Comparison of ENCODE assay signal across 8 cellular contexts in genomic region chr13:50387124-50387581, GRCh38.
DNase-seq lines count a peak whose midpoint lies in the region; ATAC-seq, FAIRE-seq and TF ChIP-seq lines count a peak whose summit lies in the region.

No MANE protein-coding gene starts in this region.

- TF ChIP-seq EP300 in HepG2 (IDR thresholded peaks at IDR 0.05; ENCODE audit: low read depth in 2 of 2, low read length in 2 of 2) = no peak
- TF ChIP-seq EP300 in HepG2 (CRISPR knock-in tag; IDR thresholded peaks at IDR 0.05; ENCODE audit: borderline replicate concordance) = no peak

- in situ Hi-C loops in HepG2 (cut with HindIII; ENCODE audit: extremely low pct_ligation_motif_present, low pct_unique_long_range_greater_than_20kb) = no loop called here

- H3K9me3 ChIP-seq in HUES48 (ENCODE audit: control insufficient read depth, insufficient read depth, low read length) (peaks cover under 1% of the 10 kb centered on the region; the same call in 1 of the 2 replicates), Peyer's patch (no peaks in the 10 kb centered on the region), HepG2 (ENCODE audit: low read length) (no peaks in the 10 kb centered on the region)

- H3K4me1 Mint-ChIP-seq in stimulated activated naive CD8-positive, alpha-beta T cell treated with anti-CD3 and anti-CD28 coated beads, Interleukin-15, amount 100 ng/mL, for 72 hours = peaks cover 6% of the 10 kb centered on the region

- TF ChIP-seq RAD21 in HepG2 (CRISPR knock-in tag; IDR thresholded peaks at IDR 0.05) = peak; percentile 36; the same call in 1 of the 2 replicates

- no peak overlapping the region for H3K4me2 ChIP-seq in HepG2 (ENCODE audit: low read depth, low read length)

- H3K4me1 ChIP-seq in HUES48 (ENCODE audit: control insufficient read depth, insufficient read depth, low read length) = peaks cover 45% of the 10 kb centered on the region
- H3K4me1 ChIP-seq in Peyer's patch = no peaks in the 10 kb centered on the region
- H3K4me1 ChIP-seq in HepG2 (ENCODE audit: insufficient read depth, low read length) = peaks cover 27% of the 10 kb centered on the region

- CTCF ChIA-PET in HepG2 (lab: Yijun Ruan, JAX; ENCODE audit: low intra/inter-chr PET ratio, low total read pairs) = no interaction called here

- FAIRE-seq in HepG2 (lab: Jason Lieb, UNC) = no peak
- no peak for FAIRE-seq in GM12891 (lab: Jason Lieb, UNC)

- H3K9ac ChIP-seq in HUES48 (ENCODE audit: low read depth, low read length) (no peak overlapping the region), HepG2 (ENCODE audit: insufficient read depth, low read depth, low read length) (no peak overlapping the region)

- no peak overlapping the region for H3K4me3 ChIP-seq in HUES48 (ENCODE audit: low read depth, low read length)
- H3K4me3 ChIP-seq in Peyer's patch = no peak overlapping the region
- no peak overlapping the region for H3K4me3 ChIP-seq in choroid plexus epithelial cell (ENCODE audit: low read depth, low read length)
- no peak overlapping the region for H3K4me3 ChIP-seq in HepG2 (replicated peaks in 1 of 3; ENCODE audit: insufficient read depth in 1 of 3, low read depth in 2 of 3, low read length in 3 of 3)

- H3K36me3 ChIP-seq in HUES48 (ENCODE audit: control insufficient read depth, insufficient read depth, low read length) (no peaks in the 10 kb centered on the region), Peyer's patch (no peaks in the 10 kb centered on the region), HepG2 (replicated peaks in 1 of 2; ENCODE audit: control insufficient read depth in 1 of 2, insufficient read depth in 2 of 2, low read length in 2 of 2) (peaks cover 0 to 2% of the 10 kb centered on the region in 2 experiments; a peak in 1 of 5 replicates)

- 88% methylated on average over 6 of the region's 6 CpGs for WGBS in HepG2 (ENCODE audit: low lambda C conversion rate)

- intact Hi-C loops in HepG2 (cut with micrococcal nuclease; ENCODE audit: unreplicated experiment) = loop anchor here (2.0 kb wide), 1 partner anchor 302 kb away; no protein-coding TSS in a partner anchor

- ATAC-seq in HepG2 (peak; percentile 86), HG02588 (IDR thresholded peaks at IDR 0.05; ENCODE audit: unreplicated experiment) (no peak)
- peak; percentile 81 for ATAC-seq in stimulated activated naive CD8-positive, alpha-beta T cell treated with anti-CD3 and anti-CD28 coated beads, Interleukin-15, amount 100 ng/mL, for 72 hours

- no peak overlapping the region for H2AFZ ChIP-seq in HepG2 (ENCODE audit: low read length)

- no TSS peak for BruUV-seq in HepG2 (replicated peaks; lab: Mats Ljungman, UMichigan)

- peaks cover 17% of the 10 kb centered on the region for H3K27me3 Mint-ChIP-seq in stimulated activated naive CD8-positive, alpha-beta T cell treated with anti-CD3 and anti-CD28 coated beads, Interleukin-15, amount 100 ng/mL, for 72 hours

- H3K79me2 ChIP-seq in HepG2 (ENCODE audit: insufficient read depth, low read length) = no peaks in the 10 kb centered on the region

- H3K27ac ChIP-seq in HUES48 (ENCODE audit: low read depth, low read length) (peak overlapping the region; percentile 64), Peyer's patch (peak overlapping the region in 1 of 4 donors; percentile 53), HepG2 (ENCODE audit: extremely low read length, insufficient read depth, low read length) (no peak overlapping the region)

- POLR2A ChIA-PET in HepG2 (lab: Yijun Ruan, JAX) = no interaction called here

- TF ChIP-seq CTCF in Peyer's patch (IDR thresholded peaks at IDR 0.05) = peak in 3 of 6 experiments; percentile 28 to 42 (median 34)
- TF ChIP-seq CTCF in choroid plexus epithelial cell (conservative IDR thresholded peaks at IDR 0.05; ENCODE audit: low read depth, low read length) = peak; percentile 36
- peak; percentile 46 for TF ChIP-seq CTCF in HepG2 (CRISPR knock-in tag; IDR thresholded peaks at IDR 0.05)

- TF ChIP-seq POLR2A in Peyer's patch (IDR thresholded peaks at IDR 0.05) (no peak), HepG2 (IDR thresholded peaks at IDR 0.05; ENCODE audit: insufficient read depth in 1 of 2, low read depth in 2 of 2, low read length in 2 of 2) (no peak), GM12891 (IDR thresholded peaks at IDR 0.05; ENCODE audit: low read depth, low read length) (no peak)

- H3K27ac Mint-ChIP-seq in stimulated activated naive CD8-positive, alpha-beta T cell treated with anti-CD3 and anti-CD28 coated beads, Interleukin-15, amount 100 ng/mL, for 72 hours = no peak overlapping the region

- DNase-seq in AG20443 (ENCODE audit: low spot score) (peak; percentile 60), Peyer's patch (peak in 2 of 3 donors; percentile 49 to 72), choroid plexus epithelial cell (ENCODE audit: low read depth) (peak; percentile 60), HepG2 (ENCODE audit: low spot score) (peak; percentile 25), GM12891 (ENCODE audit: insufficient read length, low spot score) (no peak)
- peak; percentile 19 to 30 for DNase-seq in stimulated activated naive CD8-positive, alpha-beta T cell treated with anti-CD3 and anti-CD28 coated beads, Interleukin-15, amount 100 ng/mL, for 72 hours

- no peaks in the 10 kb centered on the region for H4K20me1 ChIP-seq in HepG2 (ENCODE audit: insufficient read depth, low read length)

- H3K9me3 Mint-ChIP-seq in stimulated activated naive CD8-positive, alpha-beta T cell treated with anti-CD3 and anti-CD28 coated beads, Interleukin-15, amount 100 ng/mL, for 72 hours = peaks cover 0 to 12% of the 10 kb centered on the region in 2 donors

- no peak overlapping the region for H3K4me3 Mint-ChIP-seq in stimulated activated naive CD8-positive, alpha-beta T cell treated with anti-CD3 and anti-CD28 coated beads, Interleukin-15, amount 100 ng/mL, for 72 hours

- H3K27me3 ChIP-seq in HUES48 (ENCODE audit: control insufficient read depth, insufficient read depth, low read length) = no peaks in the 10 kb centered on the region
- H3K27me3 ChIP-seq in Peyer's patch = no peaks in the 10 kb centered on the region
- H3K27me3 ChIP-seq in HepG2 (ENCODE audit: control insufficient read depth in 1 of 2, insufficient read depth in 2 of 2, low read length in 2 of 2) = no peaks in the 10 kb centered on the region; a peak in 1 of 5 replicates

TF ChIP-seq in HepG2, 621 proteins besides CTCF, POLR2A, EP300 and RAD21:
- TF ChIP-seq STAG1 (CRISPR knock-in tag; IDR thresholded peaks at IDR 0.05) (peak; percentile 68), CEBPG (CRISPR knock-in tag; IDR thresholded peaks at IDR 0.05) (no peak), GABPB1 (CRISPR knock-in tag; IDR thresholded peaks at IDR 0.05) (no peak)

TF ChIP-seq in GM12891, 5 proteins besides CTCF, POLR2A, EP300 and RAD21:
- TF ChIP-seq POLR2AphosphoS5 (IDR thresholded peaks at IDR 0.05; ENCODE audit: low read depth, low read length) (no peak), SPI1 (IDR thresholded peaks at IDR 0.05; ENCODE audit: low read depth, low read length) (no peak), TAF1 (IDR thresholded peaks at IDR 0.05; ENCODE audit: low read depth, low read length) (no peak), PAX5 (IDR thresholded peaks at IDR 0.05; ENCODE audit: insufficient read depth, low read length, severe bottlenecking) (no peak), POU2F2 (IDR thresholded peaks at IDR 0.05; ENCODE audit: low read depth, low read length) (no peak)
TF ChIP-seq in GM12891: peak in this region for 0.
